In genomic region chr6:163373240-163373639, GRCh38 we compare ENCODE assay signal across 16 cellular contexts. TPM values are rescaled to one million over a fixed set of nuclear protein-coding genes. Genes with fewer than 3 reads are reported as not detected.
A peak's percentile ranks its signal among the peaks of the same experiment; 100 is the strongest.
DNase-seq lines count a peak whose midpoint lies in the region; ATAC-seq, FAIRE-seq and TF ChIP-seq lines count a peak whose summit lies in the region.
"Had no signal": no experiment of that assay in that cellular context is flagged by ENCODE, and none has a peak within 500 bp of the region (broad histone marks: within the 10 kb centered on the region; RNA-seq: fewer than 3 reads in every experiment).

No MANE protein-coding gene starts in this region.

- H3K9ac ChIP-seq in K562 (ENCODE audit: insufficient read depth in 1 of 2, low read depth in 2 of 2, low read length in 2 of 2) (no peak overlapping the region), HepG2 (ENCODE audit: insufficient read depth, low read depth, low read length) (no peak overlapping the region), SK-N-SH (no peak overlapping the region)
- H3K9ac ChIP-seq: GM23248 had no signal

- H3K9me3 Mint-ChIP-seq in stimulated activated memory B cell treated with anti-CD40 and anti-IgM and Interleukin-4, amounts not matched to agents 10 μg/mL and 1 μg/mL and 100 μg/mL, for 72 hours: no peaks in the 10 kb centered on the region
- no peaks in the 10 kb centered on the region for H3K9me3 Mint-ChIP-seq in CD8-positive, alpha-beta memory T cell
- H3K9me3 Mint-ChIP-seq: H9 had no signal

- no peaks in the 10 kb centered on the region for H3K79me2 ChIP-seq in K562 (ENCODE audit: control insufficient read depth, insufficient read depth, low read length)
- no peaks in the 10 kb centered on the region for H3K79me2 ChIP-seq in HepG2 (ENCODE audit: insufficient read depth, low read length)
- no peaks in the 10 kb centered on the region for H3K79me2 ChIP-seq in SK-N-SH (ENCODE audit: insufficient read depth)

- DNase-seq in K562 (ENCODE audit: extremely low read depth in 1 of 4, low spot score in 3 of 4): no peak
- no peak for DNase-seq in HepG2 (ENCODE audit: low spot score)
- no peak for DNase-seq in CD8-positive, alpha-beta memory T cell
- DNase-seq in SK-N-SH: no peak
- DNase-seq: C1 segment of cervical spinal cord; Caco-2; CD4-positive, alpha-beta memory T cell; DMS153; DND-41; GM23248; H9 had no signal

- TF ChIP-seq POLR2A in K562 (conservative IDR thresholded peaks at IDR 0.05): no peak
- no peak for TF ChIP-seq POLR2A in HepG2 (IDR thresholded peaks at IDR 0.05; ENCODE audit: insufficient read depth in 1 of 2, low read depth in 2 of 2, low read length in 2 of 2)

- ATAC-seq in K562 (peak; percentile 19; the same call in 2 of the 3 replicates), HepG2 (peak; percentile 81), GM21447 (IDR thresholded peaks at IDR 0.05; ENCODE audit: unreplicated experiment) (no peak)
- peak; percentile 5 for ATAC-seq in stimulated activated memory B cell treated with anti-CD40 and anti-IgM and Interleukin-4, amounts not matched to agents 10 μg/mL and 1 μg/mL and 100 μg/mL, for 72 hours
- ATAC-seq: HCT116 had no signal

- BruUV-seq in K562 (replicated peaks; lab: Mats Ljungman, UMichigan): no TSS peak
- no TSS peak for BruUV-seq in HepG2 (replicated peaks; lab: Mats Ljungman, UMichigan)

- no peak overlapping the region for H3K27ac ChIP-seq in K562 (ENCODE audit: extremely low read depth, low read depth, low read length)
- no peak overlapping the region for H3K27ac ChIP-seq in HepG2 (ENCODE audit: extremely low read length, insufficient read depth, low read length)
- no peak overlapping the region for H3K27ac ChIP-seq in CD8-positive, alpha-beta memory T cell (ENCODE audit: low read depth, low read length)
- no peak overlapping the region for H3K27ac ChIP-seq in SK-N-SH (ENCODE audit: low read depth in 2 of 2, low read length in 1 of 2)
- H3K27ac ChIP-seq: GM23248 had no signal

- H3K9me3 ChIP-seq in K562 (replicated peaks; ENCODE audit: control insufficient read depth, insufficient read depth, low read depth, low read length) (no peaks in the 10 kb centered on the region), HepG2 (ENCODE audit: low read length) (no peaks in the 10 kb centered on the region), SK-N-SH (no peaks in the 10 kb centered on the region)
- no peaks in the 10 kb centered on the region for H3K9me3 ChIP-seq in CD8-positive, alpha-beta memory T cell (ENCODE audit: low read length)
- H3K9me3 ChIP-seq: Caco-2 had no signal

- no peaks in the 10 kb centered on the region for H3F3A ChIP-seq in SK-N-SH (replicated peaks; ENCODE audit: insufficient read depth)

- H3K27me3 ChIP-seq in K562 (ENCODE audit: control insufficient read depth in 2 of 2, insufficient read depth in 2 of 2, low read length in 2 of 2) (peaks cover 37 to 72% of the 10 kb centered on the region in 2 experiments), HepG2 (ENCODE audit: control insufficient read depth in 1 of 2, insufficient read depth in 2 of 2, low read length in 2 of 2) (peaks cover 2 to 51% of the 10 kb centered on the region in 2 experiments; a peak in 3 of 5 replicates), SK-N-SH (ENCODE audit: insufficient read depth) (peaks cover 8% of the 10 kb centered on the region; the same call in 1 of the 2 replicates)
- no peaks in the 10 kb centered on the region for H3K27me3 ChIP-seq in CD8-positive, alpha-beta memory T cell (ENCODE audit: insufficient read depth, low read length, poor library complexity, severe bottlenecking)

- no peaks in the 10 kb centered on the region for H3K9me2 ChIP-seq in SK-N-SH

- no peak overlapping the region for H3K27ac Mint-ChIP-seq in stimulated activated memory B cell treated with anti-CD40 and anti-IgM and Interleukin-4, amounts not matched to agents 10 μg/mL and 1 μg/mL and 100 μg/mL, for 72 hours
- H3K27ac Mint-ChIP-seq in CD8-positive, alpha-beta memory T cell: no peak overlapping the region
- H3K27ac Mint-ChIP-seq: CD4-positive, alpha-beta memory T cell; H9 had no signal

- no peaks in the 10 kb centered on the region for H3K4me1 Mint-ChIP-seq in stimulated activated memory B cell treated with anti-CD40 and anti-IgM and Interleukin-4, amounts not matched to agents 10 μg/mL and 1 μg/mL and 100 μg/mL, for 72 hours
- H3K4me1 Mint-ChIP-seq in CD8-positive, alpha-beta memory T cell: peaks cover 0 to 4% (median 4%) of the 10 kb centered on the region in 3 donors

- H3K36me3 Mint-ChIP-seq in stimulated activated memory B cell treated with anti-CD40 and anti-IgM and Interleukin-4, amounts not matched to agents 10 μg/mL and 1 μg/mL and 100 μg/mL, for 72 hours: no peaks in the 10 kb centered on the region
- no peaks in the 10 kb centered on the region for H3K36me3 Mint-ChIP-seq in CD8-positive, alpha-beta memory T cell
- H3K36me3 Mint-ChIP-seq: CD4-positive, alpha-beta memory T cell had no signal

- WGBS in K562 (ENCODE audit: insufficient coverage, low coverage, missing lambda C conversion rate): 2% methylated on average over 9 of the region's 9 CpGs
- WGBS in HepG2 (ENCODE audit: low lambda C conversion rate): 31% methylated on average over 6 of the region's 9 CpGs
- 37% methylated on average over 1 of the region's 9 CpGs for WGBS in SK-N-SH (ENCODE audit: low lambda C conversion rate)

- no peaks in the 10 kb centered on the region for H3K9me1 ChIP-seq in K562 (ENCODE audit: control insufficient read depth, insufficient read depth, low read length)

- H3K4me3 ChIP-seq in K562: no peak overlapping the region
- H3K4me3 ChIP-seq in HepG2 (replicated peaks in 1 of 3; ENCODE audit: insufficient read depth in 1 of 3, low read depth in 2 of 3, low read length in 3 of 3): no peak overlapping the region
- H3K4me3 ChIP-seq in CD8-positive, alpha-beta memory T cell (ENCODE audit: low read length): no peak overlapping the region
- H3K4me3 ChIP-seq in SK-N-SH (ENCODE audit: low read depth in 2 of 2, low read length in 1 of 2): no peak overlapping the region
- H3K4me3 ChIP-seq: GM23248 had no signal

- intact Hi-C loops in K562 (cut with micrococcal nuclease): no loop called here
- intact Hi-C loops in HepG2 (cut with micrococcal nuclease; ENCODE audit: unreplicated experiment): no loop called here

- no peak for FAIRE-seq in K562 (lab: Jason Lieb, UNC)
- no peak for FAIRE-seq in HepG2 (lab: Jason Lieb, UNC)
- FAIRE-seq: G401.6, GM12892 had no signal

- in situ Hi-C loops in K562 (cut with MboI) (no loop called here), HepG2 (cut with HindIII; ENCODE audit: extremely low pct_ligation_motif_present, low pct_unique_long_range_greater_than_20kb) (no loop called here)

- POLR2A ChIA-PET in K562 (lab: Yijun Ruan, JAX) (interaction anchor here (0.6 kb wide), 1 partner anchor 77 kb away, joined by 3 read pairs; no protein-coding TSS in a partner anchor), HepG2 (lab: Yijun Ruan, JAX) (no interaction called here), SK-N-SH (lab: Yijun Ruan, JAX) (no interaction called here)
- POLR2A ChIA-PET in CD8-positive, alpha-beta memory T cell (lab: Charles Lee): no interaction called here

- no peak overlapping the region for H3K4me3 Mint-ChIP-seq in stimulated activated memory B cell treated with anti-CD40 and anti-IgM and Interleukin-4, amounts not matched to agents 10 μg/mL and 1 μg/mL and 100 μg/mL, for 72 hours
- no peak overlapping the region for H3K4me3 Mint-ChIP-seq in CD8-positive, alpha-beta memory T cell
- H3K4me3 Mint-ChIP-seq: CD4-positive, alpha-beta memory T cell; H9 had no signal

- TF ChIP-seq CTCF in K562 (IDR thresholded peaks at IDR 0.05 in 2 of 3, conservative IDR thresholded peaks at IDR 0.05 in 1 of 3; ENCODE audit: insufficient read depth in 2 of 3, low read depth in 1 of 3, low read length in 3 of 3) (no peak), HepG2 (CRISPR knock-in tag; IDR thresholded peaks at IDR 0.05) (no peak), SK-N-SH (IDR thresholded peaks at IDR 0.05) (no peak)

- no peak for TF ChIP-seq RAD21 in K562 (CRISPR knock-in tag; conservative IDR thresholded peaks at IDR 0.05 in 1 of 2, IDR thresholded peaks at IDR 0.05 in 1 of 2)
- no peak for TF ChIP-seq RAD21 in HepG2 (CRISPR knock-in tag; IDR thresholded peaks at IDR 0.05)
- no peak for TF ChIP-seq RAD21 in SK-N-SH (IDR thresholded peaks at IDR 0.05; ENCODE audit: low read length)

- H3K4me1 ChIP-seq in K562 (replicated peaks in 1 of 2; ENCODE audit: control insufficient read depth in 2 of 2, insufficient read depth in 2 of 2, low read length in 2 of 2): no peaks in the 10 kb centered on the region
- peaks cover 11% of the 10 kb centered on the region; the same call in 1 of the 2 replicates for H3K4me1 ChIP-seq in HepG2 (ENCODE audit: insufficient read depth, low read length)
- H3K4me1 ChIP-seq in CD8-positive, alpha-beta memory T cell (ENCODE audit: insufficient read depth, low read length): no peaks in the 10 kb centered on the region
- H3K4me1 ChIP-seq in SK-N-SH (ENCODE audit: control insufficient read depth in 1 of 2, insufficient read depth in 2 of 2, low read depth in 1 of 2, low read length in 1 of 2): no peaks in the 10 kb centered on the region
- H3K4me1 ChIP-seq: Caco-2 had no signal

- H3K36me3 ChIP-seq in K562 (ENCODE audit: control insufficient read depth, insufficient read depth, low read length): no peaks in the 10 kb centered on the region
- H3K36me3 ChIP-seq in HepG2 (replicated peaks in 1 of 2; ENCODE audit: control insufficient read depth in 1 of 2, insufficient read depth in 2 of 2, low read length in 2 of 2): no peaks in the 10 kb centered on the region
- no peaks in the 10 kb centered on the region for H3K36me3 ChIP-seq in CD8-positive, alpha-beta memory T cell (ENCODE audit: insufficient read depth, low read length)
- no peaks in the 10 kb centered on the region for H3K36me3 ChIP-seq in SK-N-SH (replicated peaks in 1 of 2; ENCODE audit: control insufficient read depth in 1 of 2, insufficient read depth in 2 of 2, low read length in 1 of 2)

- H4K20me1 ChIP-seq in K562 (replicated peaks; ENCODE audit: control insufficient read depth, insufficient read depth, low read length): no peaks in the 10 kb centered on the region
- no peaks in the 10 kb centered on the region for H4K20me1 ChIP-seq in HepG2 (ENCODE audit: insufficient read depth, low read length)
- H4K20me1 ChIP-seq in SK-N-SH (ENCODE audit: insufficient read depth): no peaks in the 10 kb centered on the region

- CTCF ChIA-PET in K562 (lab: Yijun Ruan, JAX; ENCODE audit: low intra/inter-chr PET ratio) (no interaction called here), HepG2 (lab: Yijun Ruan, JAX; ENCODE audit: low intra/inter-chr PET ratio, low total read pairs) (no interaction called here), SK-N-SH (lab: Yijun Ruan, JAX) (interaction anchor here (1.6 kb wide), 1 partner anchor 8 kb away, joined by 4 read pairs; no protein-coding TSS in a partner anchor)
- CTCF ChIA-PET in CD8-positive, alpha-beta memory T cell (lab: Charles Lee): no interaction called here

- TF ChIP-seq EP300 in K562 (IDR thresholded peaks at IDR 0.05; ENCODE audit: low read length) (no peak), HepG2 (IDR thresholded peaks at IDR 0.05; ENCODE audit: low read depth in 2 of 2, low read length in 2 of 2) (no peak), HepG2 (CRISPR knock-in tag; IDR thresholded peaks at IDR 0.05; ENCODE audit: borderline replicate concordance) (no peak), SK-N-SH (IDR thresholded peaks at IDR 0.05; ENCODE audit: borderline replicate concordance in 1 of 2, low read depth in 1 of 2, low read length in 1 of 2) (no peak)

- no peak overlapping the region for H2AFZ ChIP-seq in K562 (ENCODE audit: low read depth, low read length)
- no peak overlapping the region for H2AFZ ChIP-seq in HepG2 (ENCODE audit: low read length)
- H2AFZ ChIP-seq in SK-N-SH (ENCODE audit: low read depth): no peak overlapping the region
- H2AFZ ChIP-seq: GM23248 had no signal

- H3K4me2 ChIP-seq in K562 (ENCODE audit: insufficient read depth, low read length) (no peak overlapping the region), HepG2 (ENCODE audit: low read depth, low read length) (no peak overlapping the region), SK-N-SH (no peak overlapping the region)

- peaks cover 47% of the 10 kb centered on the region for H3K27me3 Mint-ChIP-seq in stimulated activated memory B cell treated with anti-CD40 and anti-IgM and Interleukin-4, amounts not matched to agents 10 μg/mL and 1 μg/mL and 100 μg/mL, for 72 hours
- peaks cover 14 to 45% of the 10 kb centered on the region in 2 donors for H3K27me3 Mint-ChIP-seq in CD8-positive, alpha-beta memory T cell

RNA-seq across cellular contexts. Expression of gene QKI, which starts 41.3 kb away (rescaled TPM):
- total RNA-seq in K562 (2011; cell fraction: chromatin; rRNA removed; ENCODE audit: low replicate concordance): 91.7 and 174 TPM in 2 replicates
- total RNA-seq in K562 (2011; cell fraction: nucleolus; rRNA removed): 37.5 and 45.5 TPM in 2 replicates
- 95.0 and 184 TPM in 2 replicates for total RNA-seq in K562 (2011; cell fraction: nucleoplasm; rRNA removed)
- total RNA-seq in K562 (2014; rRNA removed) (107 and 114 TPM in 2 replicates), K562 (2014; rRNA removed; fragmentation: Illumina TruSeq; extraction: Trizol) (123 and 145 TPM in 2 replicates), K562 (2015; rRNA removed; fragmentation: Illumina TruSeq; extraction: Trizol) (118 and 128 TPM in 2 replicates), K562 (2021) (129 and 142 TPM in 2 replicates), HepG2 (2016; rRNA removed; fragmentation: Illumina TruSeq; extraction: Trizol) (136 and 167 TPM in 2 replicates)
- polyA plus RNA-seq in K562 (2011; rRNA removed) (127 and 141 TPM in 2 replicates), K562 (2014; fragmentation: Illumina TruSeq; extraction: Trizol) (170 and 215 TPM in 2 replicates), K562 (2014; fragmentation: Nextera tagmentation; extraction: Ambion mirVana) (10 to 100 TPM; 20.4 to 61.0 TPM), K562 (2014; rRNA removed) (91.1 and 92.9 TPM in 2 replicates), HepG2 (2011; rRNA removed) (117 and 137 TPM in 2 replicates), SK-N-SH (2012; rRNA removed) (51.1 and 67.2 TPM in 2 replicates)
- polyA plus RNA-seq in K562 (2011; cell fraction: cytosol; rRNA removed): 173 and 191 TPM in 2 replicates
- polyA plus RNA-seq in K562 (2011; cell fraction: nucleus; rRNA removed): 121 and 146 TPM in 2 replicates
- 66.4 and 69.4 TPM in 2 replicates for polyA plus RNA-seq in K562 (2012)
- 390 and 459 TPM in 2 replicates for polyA minus RNA-seq in K562 (2011; rRNA and poly(A)+ RNA removed)
- polyA minus RNA-seq in K562 (2011; cell fraction: cytosol; rRNA and poly(A)+ RNA removed): 157 and 234 TPM in 2 replicates
- polyA minus RNA-seq in K562 (2011; cell fraction: nucleus; rRNA and poly(A)+ RNA removed): 111 and 169 TPM in 2 replicates
- total RNA-seq in HepG2 (2016; cell fraction: cytosol; rRNA removed; fragmentation: Illumina TruSeq; extraction: Trizol; ENCODE audit: low read depth): 33.5 and 40.4 TPM in 2 replicates
- 141 and 159 TPM in 2 replicates for total RNA-seq in HepG2 (2016; cell fraction: insoluble cytoplasmic fraction; rRNA removed; fragmentation: Illumina TruSeq; extraction: Trizol)
- total RNA-seq in HepG2 (2016; cell fraction: membrane; rRNA removed; fragmentation: Illumina TruSeq; extraction: Trizol): 82.9 and 85.6 TPM in 2 replicates
- 114 and 126 TPM in 2 replicates for total RNA-seq in HepG2 (2016; cell fraction: nucleus; rRNA removed; fragmentation: Illumina TruSeq; extraction: Trizol)
- polyA plus RNA-seq in HepG2 (2011; cell fraction: cytosol; rRNA removed): 108 and 115 TPM in 2 replicates
- polyA plus RNA-seq in HepG2 (2011; cell fraction: nucleus; rRNA removed): 73.5 and 79.1 TPM in 2 replicates
- polyA plus RNA-seq in HepG2 (2012): 77.5 and 90.6 TPM in 2 replicates
- polyA plus RNA-seq in HepG2 (2016; cell fraction: cytosol; fragmentation: Illumina TruSeq; extraction: Trizol; ENCODE audit: low read depth): 5.6 and 6.8 TPM in 2 replicates
- polyA plus RNA-seq in HepG2 (2016; cell fraction: insoluble cytoplasmic fraction; fragmentation: Illumina TruSeq; extraction: Trizol; ENCODE audit: low read depth): 101 and 120 TPM in 2 replicates
- polyA plus RNA-seq in HepG2 (2016; cell fraction: membrane; fragmentation: Illumina TruSeq; extraction: Trizol; ENCODE audit: low read depth): 23.6 and 26.7 TPM in 2 replicates
- polyA plus RNA-seq in HepG2 (2016; cell fraction: nucleus; fragmentation: Illumina TruSeq; extraction: Trizol; ENCODE audit: insufficient read depth, low read depth): 50.1 and 57.9 TPM in 2 replicates
- polyA minus RNA-seq in HepG2 (2011; rRNA and poly(A)+ RNA removed; ENCODE audit: low replicate concordance): 195 and 554 TPM in 2 replicates
- 175 and 185 TPM in 2 replicates for polyA minus RNA-seq in HepG2 (2011; cell fraction: cytosol; rRNA and poly(A)+ RNA removed)
- 261 and 310 TPM in 2 replicates for polyA minus RNA-seq in HepG2 (2011; cell fraction: nucleus; rRNA and poly(A)+ RNA removed)
- 10 to 100 TPM; 56.5 to 58.8 TPM for total RNA-seq in CD8-positive, alpha-beta memory T cell
- 27.5 TPM for polyA plus RNA-seq in CD8-positive, alpha-beta memory T cell
- 51.1 and 60.4 TPM in 2 replicates for polyA plus RNA-seq in SK-N-SH (2012; cell fraction: cytosol; rRNA removed)
- 38.2 and 48.8 TPM in 2 replicates for polyA plus RNA-seq in SK-N-SH (2012; cell fraction: nucleus; rRNA removed)

Comparison
In these comparisons a context has a peak if more than half of its experiments do, and no peak if none do; other contexts are left out.
1. Of the 241 proteins assayed by ChIP-seq in both HepG2 and K562: peak only in HepG2: ZFX; only in K562: none; in both: none; in neither: 240.